ENCODE assay signal across 1 cellular context in the genomic region with DNA sequence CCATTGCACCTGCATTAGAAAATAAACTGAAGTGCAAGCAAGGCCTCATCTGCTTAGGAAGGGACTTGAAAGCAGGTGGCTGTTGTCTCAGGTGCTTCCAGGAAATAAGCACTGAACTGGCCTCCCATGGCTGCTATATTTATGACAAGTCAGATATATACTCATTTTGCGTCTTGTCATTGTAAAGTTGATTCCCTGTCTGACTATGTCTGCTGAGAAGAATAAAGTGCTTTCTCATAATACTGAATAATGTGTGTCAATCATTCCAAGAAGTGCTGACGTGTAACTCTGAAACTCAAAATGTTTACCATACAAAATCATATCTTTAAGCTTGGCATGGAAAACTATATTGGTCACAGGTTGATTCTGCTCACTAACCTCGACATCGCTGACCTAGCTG.
TF ChIP-seq lines count a peak whose summit lies in the region.

No MANE protein-coding gene starts in this region.

TF ChIP-seq in K562, 482 proteins besides CTCF, POLR2A, EP300 and RAD21:
- TF ChIP-seq, protein P1, sequence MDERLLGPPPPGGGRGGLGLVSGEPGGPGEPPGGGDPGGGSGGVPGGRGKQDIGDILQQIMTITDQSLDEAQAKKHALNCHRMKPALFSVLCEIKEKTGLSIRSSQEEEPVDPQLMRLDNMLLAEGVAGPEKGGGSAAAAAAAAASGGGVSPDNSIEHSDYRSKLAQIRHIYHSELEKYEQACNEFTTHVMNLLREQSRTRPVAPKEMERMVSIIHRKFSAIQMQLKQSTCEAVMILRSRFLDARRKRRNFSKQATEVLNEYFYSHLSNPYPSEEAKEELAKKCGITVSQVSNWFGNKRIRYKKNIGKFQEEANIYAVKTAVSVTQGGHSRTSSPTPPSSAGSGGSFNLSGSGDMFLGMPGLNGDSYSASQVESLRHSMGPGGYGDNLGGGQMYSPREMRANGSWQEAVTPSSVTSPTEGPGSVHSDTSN (CRISPR knock-in tag; IDR thresholded peaks at IDR 0.05; ENCODE audit: low read depth), result no peak
- TF ChIP-seq, protein P1 (tag; conservative IDR thresholded peaks at IDR 0.05; ENCODE audit: low read depth), result 0 out of 2 replicates have a peak, but pooled peaks have one; percentile 45
- TF ChIP-seq SMARCB1 (IDR thresholded peaks at IDR 0.05; ENCODE audit: insufficient read length, low read depth) (no peak), MAFK (IDR thresholded peaks at IDR 0.05; ENCODE audit: low read length) (peak; percentile 39), MAFF (IDR thresholded peaks at IDR 0.05; ENCODE audit: low read length) (0 out of 2 replicates have a peak, but pooled peaks have one; percentile 8), ZNF316 (IDR thresholded peaks at IDR 0.05) (peak; percentile 76), MAFG (tag; conservative IDR thresholded peaks at IDR 0.05) (peak; percentile 49; the same call in 1 of the 2 replicates), C11orf30 (IDR thresholded peaks at IDR 0.05; ENCODE audit: low read depth) (peak; percentile 49; the same call in 1 of the 2 replicates)
- TF ChIP-seq, protein P2, sequence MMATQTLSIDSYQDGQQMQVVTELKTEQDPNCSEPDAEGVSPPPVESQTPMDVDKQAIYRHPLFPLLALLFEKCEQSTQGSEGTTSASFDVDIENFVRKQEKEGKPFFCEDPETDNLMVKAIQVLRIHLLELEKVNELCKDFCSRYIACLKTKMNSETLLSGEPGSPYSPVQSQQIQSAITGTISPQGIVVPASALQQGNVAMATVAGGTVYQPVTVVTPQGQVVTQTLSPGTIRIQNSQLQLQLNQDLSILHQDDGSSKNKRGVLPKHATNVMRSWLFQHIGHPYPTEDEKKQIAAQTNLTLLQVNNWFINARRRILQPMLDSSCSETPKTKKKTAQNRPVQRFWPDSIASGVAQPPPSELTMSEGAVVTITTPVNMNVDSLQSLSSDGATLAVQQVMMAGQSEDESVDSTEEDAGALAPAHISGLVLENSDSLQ (IDR thresholded peaks at IDR 0.05), result peak; percentile 86
- TF ChIP-seq, protein P3, sequence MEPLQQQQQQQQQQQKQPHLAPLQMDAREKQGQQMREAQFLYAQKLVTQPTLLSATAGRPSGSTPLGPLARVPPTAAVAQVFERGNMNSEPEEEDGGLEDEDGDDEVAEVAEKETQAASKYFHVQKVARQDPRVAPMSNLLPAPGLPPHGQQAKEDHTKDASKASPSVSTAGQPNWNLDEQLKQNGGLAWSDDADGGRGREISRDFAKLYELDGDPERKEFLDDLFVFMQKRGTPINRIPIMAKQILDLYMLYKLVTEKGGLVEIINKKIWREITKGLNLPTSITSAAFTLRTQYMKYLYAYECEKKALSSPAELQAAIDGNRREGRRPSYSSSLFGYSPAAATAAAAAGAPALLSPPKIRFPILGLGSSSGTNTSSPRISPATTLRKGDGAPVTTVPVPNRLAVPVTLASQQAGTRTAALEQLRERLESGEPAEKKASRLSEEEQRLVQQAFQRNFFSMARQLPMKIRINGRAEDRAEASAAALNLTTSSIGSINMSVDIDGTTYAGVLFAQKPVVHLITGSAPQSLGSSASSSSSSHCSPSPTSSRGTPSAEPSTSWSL (CRISPR knock-in tag; IDR thresholded peaks at IDR 0.05; ENCODE audit: borderline replicate concordance), result no peak
